8 cellular contexts compared by ENCODE assay signal in genomic region chr3:114056130-114057010, GRCh38. TPM values are rescaled to one million over a fixed set of nuclear protein-coding genes. Genes with fewer than 3 reads are reported as not detected.
A peak's percentile ranks its signal among the peaks of the same experiment; 100 is the strongest.
DNase-seq lines count a peak whose midpoint lies in the region; ATAC-seq and TF ChIP-seq lines count a peak whose summit lies in the region.

A gene with protein sequence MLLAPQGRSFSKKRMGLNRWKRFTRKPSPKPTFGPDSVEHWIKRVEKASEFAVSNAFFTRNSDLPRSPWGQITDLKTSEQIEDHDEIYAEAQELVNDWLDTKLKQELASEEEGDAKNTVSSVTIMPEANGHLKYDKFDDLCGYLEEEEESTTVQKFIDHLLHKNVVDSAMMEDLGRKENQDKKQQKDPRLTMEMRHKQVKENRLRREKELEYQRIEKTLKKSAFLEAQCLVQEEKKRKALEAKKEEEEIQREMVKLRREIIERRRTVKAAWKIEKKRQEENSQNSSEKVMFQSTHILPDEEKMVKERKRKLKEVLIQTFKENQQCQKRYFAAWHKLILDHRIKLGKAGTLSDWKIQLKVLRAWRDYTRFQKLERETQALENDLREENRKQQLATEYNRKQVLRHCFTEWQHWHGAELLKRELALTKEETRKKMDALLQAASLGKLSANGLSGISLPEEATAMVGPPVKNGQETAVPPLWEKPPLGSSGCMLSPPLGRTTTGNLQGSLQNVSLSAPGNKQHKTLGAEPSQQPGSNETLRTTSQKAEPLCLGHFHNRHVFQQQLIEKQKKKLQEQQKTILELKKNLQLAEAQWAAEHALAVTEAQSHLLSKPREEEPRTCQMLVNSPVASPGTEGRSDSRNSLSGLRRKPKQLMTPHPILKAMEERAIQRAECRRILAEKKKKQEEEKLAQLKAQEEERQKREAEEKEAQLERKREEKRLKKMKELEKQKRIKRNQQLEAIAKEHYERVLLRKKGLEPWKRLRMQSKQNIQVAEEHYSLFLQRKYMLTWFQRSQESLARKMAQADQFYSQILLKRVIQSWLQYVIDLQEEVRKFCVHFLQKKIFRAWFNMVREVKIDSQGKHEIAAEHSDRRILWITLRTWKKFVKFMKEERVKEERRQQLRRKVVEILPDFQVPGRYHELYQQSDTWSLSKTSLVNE (minus strand): TSS chr3:114056526. CDS start chr3:114056466, 60 bp downstream.
QTRT2 (plus strand) TSS chr3:114056737; CDS start chr3:114065258, 8,521 bp downstream.

- peak within 1 kb of the TSS; percentile 97 for H3K27ac Mint-ChIP-seq in dendritic cell treated with granulocyte-macrophage colony-stimulating factor and Interleukin-4, amounts not matched to agents 40 ng/mL and 50 ng/mL, for 4 days

- peak; percentile 98 for DNase-seq in NCI-H69 (lab: John Stamatoyannopoulos, UW)
- DNase-seq in activated CD4-positive, alpha-beta T cell treated with anti-CD3 and anti-CD28 coated beads, Interleukin-2, amount 50 U/mL, for 1 hour: peak; percentile 98
- peak; percentile 99 for DNase-seq in left lobe of liver (ENCODE audit: low spot score)
- peak; percentile 96 to 97 for DNase-seq in stimulated activated CD4-positive, alpha-beta T cell treated with anti-CD3 and anti-CD28 coated beads, Interleukin-2, amount 100 ng/mL, for 24 hours

- peak; percentile 97 for ATAC-seq in GM19372 (IDR thresholded peaks at IDR 0.05; ENCODE audit: low read depth, unreplicated experiment)
- ATAC-seq in HG03521 (IDR thresholded peaks at IDR 0.05; ENCODE audit: unreplicated experiment): peak; percentile 98
- ATAC-seq in left lobe of liver: peak; percentile 99

- H3K36me3 Mint-ChIP-seq in dendritic cell treated with granulocyte-macrophage colony-stimulating factor and Interleukin-4, amounts not matched to agents 40 ng/mL and 50 ng/mL, for 4 days (ENCODE audit: low read depth): peaks cover 36% of the 10 kb centered on the region

- H3K27me3 Mint-ChIP-seq in dendritic cell treated with granulocyte-macrophage colony-stimulating factor and Interleukin-4, amounts not matched to agents 40 ng/mL and 50 ng/mL, for 4 days: no peaks in the 10 kb centered on the region

- intact Hi-C loops in dendritic cell treated with granulocyte-macrophage colony-stimulating factor and Interleukin-4, amounts not matched to agents 40 ng/mL and 50 ng/mL, for 4 days (cut with micrococcal nuclease): loop anchor here (2.0 to 10.0 kb wide), 5 partner anchors 110 to 1088 kb away; partner anchors contain the start of genes ATP6V1A, GRAMD1C, NAA50 and USF3

- peak within 1 kb of the TSS; percentile 92 for H3K4me3 Mint-ChIP-seq in dendritic cell treated with granulocyte-macrophage colony-stimulating factor and Interleukin-4, amounts not matched to agents 40 ng/mL and 50 ng/mL, for 4 days

- TF ChIP-seq CTCF in C4-2B (conservative IDR thresholded peaks at IDR 0.05): no peak

- H3K9me3 Mint-ChIP-seq in dendritic cell treated with granulocyte-macrophage colony-stimulating factor and Interleukin-4, amounts not matched to agents 40 ng/mL and 50 ng/mL, for 4 days: no peaks in the 10 kb centered on the region

- peaks cover 41% of the 10 kb centered on the region for H3K4me1 Mint-ChIP-seq in dendritic cell treated with granulocyte-macrophage colony-stimulating factor and Interleukin-4, amounts not matched to agents 40 ng/mL and 50 ng/mL, for 4 days (ENCODE audit: low read depth)

- H3K27ac ChIP-seq in C4-2B: peak within 1 kb of the TSS; percentile 81

RNA-seq across cellular contexts. Expression of the first gene that starts in this region (rescaled TPM):
- 0.98 TPM for total RNA-seq in left lobe of liver

RNA-seq across cellular contexts. Expression of gene QTRT2, which starts in this region (rescaled TPM):
- 6.6 TPM for total RNA-seq in left lobe of liver

Comparison
In these comparisons a context has a peak if more than half of its experiments do, and no peak if none do; other contexts are left out.
1. Peak in every context shown above with its lines: DNase-seq, ATAC-seq and H3K27ac ChIP-seq.